1 cellular context compared by ENCODE assay signal in genomic region chr3:196995027-196995426, GRCh38.
TF ChIP-seq lines count a peak whose summit lies in the region.

No MANE protein-coding gene starts in this region.

TF ChIP-seq in WTC11, 78 proteins besides CTCF, POLR2A, EP300 and RAD21 (continued from another document):
- no peak for TF ChIP-seq HMGXB4 (CRISPR knock-in tag; IDR thresholded peaks at IDR 0.05)
- TF ChIP-seq MYBL2 (CRISPR knock-in tag; IDR thresholded peaks at IDR 0.05), result no peak
- TF ChIP-seq ZNF396 (CRISPR knock-in tag; IDR thresholded peaks at IDR 0.05; ENCODE audit: borderline replicate concordance), result no peak
- TF ChIP-seq ZNF263 (CRISPR knock-in tag; IDR thresholded peaks at IDR 0.05; ENCODE audit: low read depth), result no peak
- TF ChIP-seq USF1 (CRISPR knock-in tag; IDR thresholded peaks at IDR 0.05), result no peak
- no peak for TF ChIP-seq IRF2 (CRISPR knock-in tag; IDR thresholded peaks at IDR 0.05; ENCODE audit: borderline replicate concordance, low read depth)
- TF ChIP-seq, protein P1, sequence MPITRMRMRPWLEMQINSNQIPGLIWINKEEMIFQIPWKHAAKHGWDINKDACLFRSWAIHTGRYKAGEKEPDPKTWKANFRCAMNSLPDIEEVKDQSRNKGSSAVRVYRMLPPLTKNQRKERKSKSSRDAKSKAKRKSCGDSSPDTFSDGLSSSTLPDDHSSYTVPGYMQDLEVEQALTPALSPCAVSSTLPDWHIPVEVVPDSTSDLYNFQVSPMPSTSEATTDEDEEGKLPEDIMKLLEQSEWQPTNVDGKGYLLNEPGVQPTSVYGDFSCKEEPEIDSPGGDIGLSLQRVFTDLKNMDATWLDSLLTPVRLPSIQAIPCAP (CRISPR knock-in tag; IDR thresholded peaks at IDR 0.05), result no peak
- no peak for TF ChIP-seq ZNF219 (CRISPR knock-in tag; IDR thresholded peaks at IDR 0.05; ENCODE audit: borderline replicate concordance)
- no peak for TF ChIP-seq TP53 (CRISPR knock-in tag; IDR thresholded peaks at IDR 0.05)
- TF ChIP-seq, protein P2, sequence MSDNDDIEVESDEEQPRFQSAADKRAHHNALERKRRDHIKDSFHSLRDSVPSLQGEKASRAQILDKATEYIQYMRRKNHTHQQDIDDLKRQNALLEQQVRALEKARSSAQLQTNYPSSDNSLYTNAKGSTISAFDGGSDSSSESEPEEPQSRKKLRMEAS (CRISPR knock-in tag; IDR thresholded peaks at IDR 0.05), result no peak
